1 cellular context compared by ENCODE assay signal in the genomic region with DNA sequence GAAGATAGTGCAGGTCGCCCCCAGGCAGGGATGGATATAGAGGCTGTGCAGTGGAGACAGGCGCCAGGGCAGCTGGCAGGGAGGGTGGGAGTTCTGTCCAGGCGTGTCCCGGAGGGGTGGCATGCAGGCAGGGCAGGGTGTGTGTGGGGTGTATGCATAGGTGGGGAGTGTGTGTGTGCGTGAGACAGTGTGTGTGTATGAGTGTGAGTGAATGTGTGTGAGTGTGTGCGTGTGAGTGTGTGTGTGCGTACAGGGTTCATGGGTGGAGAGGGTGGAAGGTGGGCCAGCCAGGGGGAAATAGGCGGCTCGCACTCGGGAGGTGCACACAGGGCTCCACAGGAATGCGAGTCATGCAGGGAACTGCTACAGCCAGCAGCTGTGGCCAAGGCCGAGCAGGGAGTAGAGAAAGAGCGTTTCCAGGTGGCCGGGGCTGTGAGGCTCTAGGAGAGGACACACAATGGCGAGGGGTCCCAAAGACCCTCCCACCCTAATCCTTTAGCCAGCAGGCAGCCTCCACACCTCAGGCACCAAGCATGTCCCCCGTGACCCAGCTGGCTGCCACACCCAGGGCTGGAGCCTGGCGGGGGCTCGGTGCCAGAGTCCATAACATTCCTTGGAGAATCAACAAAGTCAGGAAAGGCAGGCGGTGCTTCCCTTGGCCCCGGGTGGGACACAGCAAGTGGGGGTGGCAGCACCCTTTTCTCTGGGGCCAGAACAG.
TF ChIP-seq lines count a peak whose summit lies in the region.

No MANE protein-coding gene starts in this region.

TF ChIP-seq in HepG2, 621 proteins besides CTCF, POLR2A, EP300 and RAD21 (continued from another document and continues in another):
- TF ChIP-seq, protein P1, sequence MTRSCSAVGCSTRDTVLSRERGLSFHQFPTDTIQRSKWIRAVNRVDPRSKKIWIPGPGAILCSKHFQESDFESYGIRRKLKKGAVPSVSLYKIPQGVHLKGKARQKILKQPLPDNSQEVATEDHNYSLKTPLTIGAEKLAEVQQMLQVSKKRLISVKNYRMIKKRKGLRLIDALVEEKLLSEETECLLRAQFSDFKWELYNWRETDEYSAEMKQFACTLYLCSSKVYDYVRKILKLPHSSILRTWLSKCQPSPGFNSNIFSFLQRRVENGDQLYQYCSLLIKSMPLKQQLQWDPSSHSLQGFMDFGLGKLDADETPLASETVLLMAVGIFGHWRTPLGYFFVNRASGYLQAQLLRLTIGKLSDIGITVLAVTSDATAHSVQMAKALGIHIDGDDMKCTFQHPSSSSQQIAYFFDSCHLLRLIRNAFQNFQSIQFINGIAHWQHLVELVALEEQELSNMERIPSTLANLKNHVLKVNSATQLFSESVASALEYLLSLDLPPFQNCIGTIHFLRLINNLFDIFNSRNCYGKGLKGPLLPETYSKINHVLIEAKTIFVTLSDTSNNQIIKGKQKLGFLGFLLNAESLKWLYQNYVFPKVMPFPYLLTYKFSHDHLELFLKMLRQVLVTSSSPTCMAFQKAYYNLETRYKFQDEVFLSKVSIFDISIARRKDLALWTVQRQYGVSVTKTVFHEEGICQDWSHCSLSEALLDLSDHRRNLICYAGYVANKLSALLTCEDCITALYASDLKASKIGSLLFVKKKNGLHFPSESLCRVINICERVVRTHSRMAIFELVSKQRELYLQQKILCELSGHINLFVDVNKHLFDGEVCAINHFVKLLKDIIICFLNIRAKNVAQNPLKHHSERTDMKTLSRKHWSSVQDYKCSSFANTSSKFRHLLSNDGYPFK (CRISPR knock-in tag; IDR thresholded peaks at IDR 0.05; ENCODE audit: borderline replicate concordance) = peak; percentile 67; the same call in 1 of the 2 replicates
- peak; percentile 76 for TF ChIP-seq FOXA3 (CRISPR knock-in tag; IDR thresholded peaks at IDR 0.05)
- TF ChIP-seq, protein P2, sequence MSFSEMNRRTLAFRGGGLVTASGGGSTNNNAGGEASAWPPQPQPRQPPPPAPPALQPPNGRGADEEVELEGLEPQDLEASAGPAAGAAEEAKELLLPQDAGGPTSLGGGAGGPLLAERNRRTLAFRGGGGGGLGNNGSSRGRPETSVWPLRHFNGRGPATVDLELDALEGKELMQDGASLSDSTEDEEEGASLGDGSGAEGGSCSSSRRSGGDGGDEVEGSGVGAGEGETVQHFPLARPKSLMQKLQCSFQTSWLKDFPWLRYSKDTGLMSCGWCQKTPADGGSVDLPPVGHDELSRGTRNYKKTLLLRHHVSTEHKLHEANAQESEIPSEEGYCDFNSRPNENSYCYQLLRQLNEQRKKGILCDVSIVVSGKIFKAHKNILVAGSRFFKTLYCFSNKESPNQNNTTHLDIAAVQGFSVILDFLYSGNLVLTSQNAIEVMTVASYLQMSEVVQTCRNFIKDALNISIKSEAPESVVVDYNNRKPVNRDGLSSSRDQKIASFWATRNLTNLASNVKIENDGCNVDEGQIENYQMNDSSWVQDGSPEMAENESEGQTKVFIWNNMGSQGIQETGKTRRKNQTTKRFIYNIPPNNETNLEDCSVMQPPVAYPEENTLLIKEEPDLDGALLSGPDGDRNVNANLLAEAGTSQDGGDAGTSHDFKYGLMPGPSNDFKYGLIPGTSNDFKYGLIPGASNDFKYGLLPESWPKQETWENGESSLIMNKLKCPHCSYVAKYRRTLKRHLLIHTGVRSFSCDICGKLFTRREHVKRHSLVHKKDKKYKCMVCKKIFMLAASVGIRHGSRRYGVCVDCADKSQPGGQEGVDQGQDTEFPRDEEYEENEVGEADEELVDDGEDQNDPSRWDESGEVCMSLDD (CRISPR knock-in tag; IDR thresholded peaks at IDR 0.05; ENCODE audit: borderline replicate concordance) = no peak
- peak; percentile 51; the same call in 1 of the 2 replicates for TF ChIP-seq DMAP1 (CRISPR knock-in tag; IDR thresholded peaks at IDR 0.05)
- TF ChIP-seq, protein P3, sequence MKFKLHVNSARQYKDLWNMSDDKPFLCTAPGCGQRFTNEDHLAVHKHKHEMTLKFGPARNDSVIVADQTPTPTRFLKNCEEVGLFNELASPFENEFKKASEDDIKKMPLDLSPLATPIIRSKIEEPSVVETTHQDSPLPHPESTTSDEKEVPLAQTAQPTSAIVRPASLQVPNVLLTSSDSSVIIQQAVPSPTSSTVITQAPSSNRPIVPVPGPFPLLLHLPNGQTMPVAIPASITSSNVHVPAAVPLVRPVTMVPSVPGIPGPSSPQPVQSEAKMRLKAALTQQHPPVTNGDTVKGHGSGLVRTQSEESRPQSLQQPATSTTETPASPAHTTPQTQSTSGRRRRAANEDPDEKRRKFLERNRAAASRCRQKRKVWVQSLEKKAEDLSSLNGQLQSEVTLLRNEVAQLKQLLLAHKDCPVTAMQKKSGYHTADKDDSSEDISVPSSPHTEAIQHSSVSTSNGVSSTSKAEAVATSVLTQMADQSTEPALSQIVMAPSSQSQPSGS (CRISPR knock-in tag; IDR thresholded peaks at IDR 0.05) = peak; percentile 18; the same call in 1 of the 2 replicates
- TF ChIP-seq MED1 (CRISPR knock-in tag; IDR thresholded peaks at IDR 0.05) = peak; percentile 59
- peak; percentile 92; the same call in 1 of the 2 replicates for TF ChIP-seq KLF12 (CRISPR knock-in tag; IDR thresholded peaks at IDR 0.05; ENCODE audit: borderline replicate concordance)
- TF ChIP-seq CCDC6 (CRISPR knock-in tag; IDR thresholded peaks at IDR 0.05) = no peak
- TF ChIP-seq, protein P4, sequence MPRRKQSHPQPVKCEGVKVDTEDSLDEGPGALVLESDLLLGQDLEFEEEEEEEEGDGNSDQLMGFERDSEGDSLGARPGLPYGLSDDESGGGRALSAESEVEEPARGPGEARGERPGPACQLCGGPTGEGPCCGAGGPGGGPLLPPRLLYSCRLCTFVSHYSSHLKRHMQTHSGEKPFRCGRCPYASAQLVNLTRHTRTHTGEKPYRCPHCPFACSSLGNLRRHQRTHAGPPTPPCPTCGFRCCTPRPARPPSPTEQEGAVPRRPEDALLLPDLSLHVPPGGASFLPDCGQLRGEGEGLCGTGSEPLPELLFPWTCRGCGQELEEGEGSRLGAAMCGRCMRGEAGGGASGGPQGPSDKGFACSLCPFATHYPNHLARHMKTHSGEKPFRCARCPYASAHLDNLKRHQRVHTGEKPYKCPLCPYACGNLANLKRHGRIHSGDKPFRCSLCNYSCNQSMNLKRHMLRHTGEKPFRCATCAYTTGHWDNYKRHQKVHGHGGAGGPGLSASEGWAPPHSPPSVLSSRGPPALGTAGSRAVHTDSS (CRISPR knock-in tag; conservative IDR thresholded peaks at IDR 0.05) = no peak
- no peak for TF ChIP-seq ZNF30 (CRISPR knock-in tag; IDR thresholded peaks at IDR 0.05)
- TF ChIP-seq, protein P5, sequence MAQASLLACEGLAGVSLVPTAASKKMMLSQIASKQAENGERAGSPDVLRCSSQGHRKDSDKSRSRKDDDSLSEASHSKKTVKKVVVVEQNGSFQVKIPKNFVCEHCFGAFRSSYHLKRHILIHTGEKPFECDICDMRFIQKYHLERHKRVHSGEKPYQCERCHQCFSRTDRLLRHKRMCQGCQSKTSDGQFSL (CRISPR knock-in tag; IDR thresholded peaks at IDR 0.05) = no peak
- no peak for TF ChIP-seq ARNT2 (CRISPR knock-in tag; IDR thresholded peaks at IDR 0.05; ENCODE audit: low read depth)
- TF ChIP-seq GABPA (IDR thresholded peaks at IDR 0.05; ENCODE audit: low read depth, low read length) = no peak
- peak; percentile 22 for TF ChIP-seq GABPA (CRISPR knock-in tag; IDR thresholded peaks at IDR 0.05; ENCODE audit: low read depth)
- TF ChIP-seq, protein P6, sequence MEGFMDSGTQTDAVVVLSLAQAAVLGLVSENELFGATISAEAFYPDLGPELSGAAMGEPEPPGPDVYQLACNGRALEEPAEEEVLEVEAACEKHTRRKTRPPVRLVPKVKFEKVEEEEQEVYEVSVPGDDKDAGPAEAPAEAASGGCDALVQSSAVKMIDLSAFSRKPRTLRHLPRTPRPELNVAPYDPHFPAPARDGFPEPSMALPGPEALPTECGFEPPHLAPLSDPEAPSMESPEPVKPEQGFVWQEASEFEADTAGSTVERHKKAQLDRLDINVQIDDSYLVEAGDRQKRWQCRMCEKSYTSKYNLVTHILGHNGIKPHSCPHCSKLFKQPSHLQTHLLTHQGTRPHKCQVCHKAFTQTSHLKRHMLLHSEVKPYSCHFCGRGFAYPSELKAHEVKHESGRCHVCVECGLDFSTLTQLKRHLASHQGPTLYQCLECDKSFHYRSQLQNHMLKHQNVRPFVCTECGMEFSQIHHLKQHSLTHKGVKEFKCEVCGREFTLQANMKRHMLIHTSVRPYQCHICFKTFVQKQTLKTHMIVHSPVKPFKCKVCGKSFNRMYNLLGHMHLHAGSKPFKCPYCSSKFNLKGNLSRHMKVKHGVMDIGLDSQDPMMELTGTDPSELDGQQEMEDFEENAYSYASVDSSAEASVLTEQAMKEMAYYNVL (CRISPR knock-in tag; IDR thresholded peaks at IDR 0.05; ENCODE audit: borderline replicate concordance) = 0 out of 2 replicates have a peak, but pooled peaks have one; percentile 43
- TF ChIP-seq SETDB1 (CRISPR knock-in tag; IDR thresholded peaks at IDR 0.05; ENCODE audit: borderline replicate concordance) = no peak
- TF ChIP-seq HNF4A (CRISPR knock-in tag; IDR thresholded peaks at IDR 0.05) = peak; percentile 88
- TF ChIP-seq NCOR1 (IDR thresholded peaks at IDR 0.05; ENCODE audit: borderline replicate concordance, low read length) = no peak
- no peak for TF ChIP-seq ZNF75D (CRISPR knock-in tag; IDR thresholded peaks at IDR 0.05; ENCODE audit: borderline replicate concordance)
- no peak; the same call in 1 of the 2 replicates for TF ChIP-seq ZMYM4 (CRISPR knock-in tag; IDR thresholded peaks at IDR 0.05)
- TF ChIP-seq, protein P7, sequence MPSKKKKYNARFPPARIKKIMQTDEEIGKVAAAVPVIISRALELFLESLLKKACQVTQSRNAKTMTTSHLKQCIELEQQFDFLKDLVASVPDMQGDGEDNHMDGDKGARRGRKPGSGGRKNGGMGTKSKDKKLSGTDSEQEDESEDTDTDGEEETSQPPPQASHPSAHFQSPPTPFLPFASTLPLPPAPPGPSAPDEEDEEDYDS (CRISPR knock-in tag; IDR thresholded peaks at IDR 0.05) = 0 out of 2 replicates have a peak, but pooled peaks have one; percentile 29
- peak; percentile 66; the same call in 1 of the 2 replicates for TF ChIP-seq DPF2 (CRISPR knock-in tag; IDR thresholded peaks at IDR 0.05; ENCODE audit: borderline replicate concordance, low read depth)
- no peak for TF ChIP-seq FOXJ3 (CRISPR knock-in tag; IDR thresholded peaks at IDR 0.05; ENCODE audit: borderline replicate concordance)
- TF ChIP-seq, protein P8, sequence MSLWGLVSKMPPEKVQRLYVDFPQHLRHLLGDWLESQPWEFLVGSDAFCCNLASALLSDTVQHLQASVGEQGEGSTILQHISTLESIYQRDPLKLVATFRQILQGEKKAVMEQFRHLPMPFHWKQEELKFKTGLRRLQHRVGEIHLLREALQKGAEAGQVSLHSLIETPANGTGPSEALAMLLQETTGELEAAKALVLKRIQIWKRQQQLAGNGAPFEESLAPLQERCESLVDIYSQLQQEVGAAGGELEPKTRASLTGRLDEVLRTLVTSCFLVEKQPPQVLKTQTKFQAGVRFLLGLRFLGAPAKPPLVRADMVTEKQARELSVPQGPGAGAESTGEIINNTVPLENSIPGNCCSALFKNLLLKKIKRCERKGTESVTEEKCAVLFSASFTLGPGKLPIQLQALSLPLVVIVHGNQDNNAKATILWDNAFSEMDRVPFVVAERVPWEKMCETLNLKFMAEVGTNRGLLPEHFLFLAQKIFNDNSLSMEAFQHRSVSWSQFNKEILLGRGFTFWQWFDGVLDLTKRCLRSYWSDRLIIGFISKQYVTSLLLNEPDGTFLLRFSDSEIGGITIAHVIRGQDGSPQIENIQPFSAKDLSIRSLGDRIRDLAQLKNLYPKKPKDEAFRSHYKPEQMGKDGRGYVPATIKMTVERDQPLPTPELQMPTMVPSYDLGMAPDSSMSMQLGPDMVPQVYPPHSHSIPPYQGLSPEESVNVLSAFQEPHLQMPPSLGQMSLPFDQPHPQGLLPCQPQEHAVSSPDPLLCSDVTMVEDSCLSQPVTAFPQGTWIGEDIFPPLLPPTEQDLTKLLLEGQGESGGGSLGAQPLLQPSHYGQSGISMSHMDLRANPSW (CRISPR knock-in tag; IDR thresholded peaks at IDR 0.05; ENCODE audit: borderline replicate concordance) = no peak
- TF ChIP-seq, protein P9, sequence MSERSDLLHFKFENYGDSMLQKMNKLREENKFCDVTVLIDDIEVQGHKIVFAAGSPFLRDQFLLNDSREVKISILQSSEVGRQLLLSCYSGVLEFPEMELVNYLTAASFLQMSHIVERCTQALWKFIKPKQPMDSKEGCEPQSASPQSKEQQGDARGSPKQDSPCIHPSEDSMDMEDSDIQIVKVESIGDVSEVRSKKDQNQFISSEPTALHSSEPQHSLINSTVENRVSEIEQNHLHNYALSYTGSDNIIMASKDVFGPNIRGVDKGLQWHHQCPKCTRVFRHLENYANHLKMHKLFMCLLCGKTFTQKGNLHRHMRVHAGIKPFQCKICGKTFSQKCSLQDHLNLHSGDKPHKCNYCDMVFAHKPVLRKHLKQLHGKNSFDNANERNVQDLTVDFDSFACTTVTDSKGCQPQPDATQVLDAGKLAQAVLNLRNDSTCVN (CRISPR knock-in tag; IDR thresholded peaks at IDR 0.05; ENCODE audit: borderline replicate concordance) = no peak
- no peak for TF ChIP-seq ATAD3A (CRISPR knock-in tag; IDR thresholded peaks at IDR 0.05)
- TF ChIP-seq, protein P10, sequence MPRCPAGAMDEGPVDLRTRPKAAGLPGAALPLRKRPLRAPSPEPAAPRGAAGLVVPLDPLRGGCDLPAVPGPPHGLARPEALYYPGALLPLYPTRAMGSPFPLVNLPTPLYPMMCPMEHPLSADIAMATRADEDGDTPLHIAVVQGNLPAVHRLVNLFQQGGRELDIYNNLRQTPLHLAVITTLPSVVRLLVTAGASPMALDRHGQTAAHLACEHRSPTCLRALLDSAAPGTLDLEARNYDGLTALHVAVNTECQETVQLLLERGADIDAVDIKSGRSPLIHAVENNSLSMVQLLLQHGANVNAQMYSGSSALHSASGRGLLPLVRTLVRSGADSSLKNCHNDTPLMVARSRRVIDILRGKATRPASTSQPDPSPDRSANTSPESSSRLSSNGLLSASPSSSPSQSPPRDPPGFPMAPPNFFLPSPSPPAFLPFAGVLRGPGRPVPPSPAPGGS (CRISPR knock-in tag; IDR thresholded peaks at IDR 0.05) = peak; percentile 58; the same call in 1 of the 2 replicates
- TF ChIP-seq, protein P11, sequence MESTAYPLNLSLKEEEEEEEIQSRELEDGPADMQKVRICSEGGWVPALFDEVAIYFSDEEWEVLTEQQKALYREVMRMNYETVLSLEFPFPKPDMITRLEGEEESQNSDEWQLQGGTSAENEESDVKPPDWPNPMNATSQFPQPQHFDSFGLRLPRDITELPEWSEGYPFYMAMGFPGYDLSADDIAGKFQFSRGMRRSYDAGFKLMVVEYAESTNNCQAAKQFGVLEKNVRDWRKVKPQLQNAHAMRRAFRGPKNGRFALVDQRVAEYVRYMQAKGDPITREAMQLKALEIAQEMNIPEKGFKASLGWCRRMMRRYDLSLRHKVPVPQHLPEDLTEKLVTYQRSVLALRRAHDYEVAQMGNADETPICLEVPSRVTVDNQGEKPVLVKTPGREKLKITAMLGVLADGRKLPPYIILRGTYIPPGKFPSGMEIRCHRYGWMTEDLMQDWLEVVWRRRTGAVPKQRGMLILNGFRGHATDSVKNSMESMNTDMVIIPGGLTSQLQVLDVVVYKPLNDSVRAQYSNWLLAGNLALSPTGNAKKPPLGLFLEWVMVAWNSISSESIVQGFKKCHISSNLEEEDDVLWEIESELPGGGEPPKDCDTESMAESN (CRISPR knock-in tag; conservative IDR thresholded peaks at IDR 0.05) = no peak
- TF ChIP-seq, protein P12, sequence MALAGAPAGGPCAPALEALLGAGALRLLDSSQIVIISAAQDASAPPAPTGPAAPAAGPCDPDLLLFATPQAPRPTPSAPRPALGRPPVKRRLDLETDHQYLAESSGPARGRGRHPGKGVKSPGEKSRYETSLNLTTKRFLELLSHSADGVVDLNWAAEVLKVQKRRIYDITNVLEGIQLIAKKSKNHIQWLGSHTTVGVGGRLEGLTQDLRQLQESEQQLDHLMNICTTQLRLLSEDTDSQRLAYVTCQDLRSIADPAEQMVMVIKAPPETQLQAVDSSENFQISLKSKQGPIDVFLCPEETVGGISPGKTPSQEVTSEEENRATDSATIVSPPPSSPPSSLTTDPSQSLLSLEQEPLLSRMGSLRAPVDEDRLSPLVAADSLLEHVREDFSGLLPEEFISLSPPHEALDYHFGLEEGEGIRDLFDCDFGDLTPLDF (CRISPR knock-in tag; IDR thresholded peaks at IDR 0.05) = no peak
- no peak for TF ChIP-seq KDM1A (CRISPR knock-in tag; IDR thresholded peaks at IDR 0.05)
- TF ChIP-seq HOXD1 (CRISPR knock-in tag; IDR thresholded peaks at IDR 0.05) = no peak
- peak; percentile 56 for TF ChIP-seq YY1 (IDR thresholded peaks at IDR 0.05; ENCODE audit: insufficient read depth, insufficient replicate concordance, low read depth, low read length)
